ENCODE assay signal across 1 cellular context in the genomic region with DNA sequence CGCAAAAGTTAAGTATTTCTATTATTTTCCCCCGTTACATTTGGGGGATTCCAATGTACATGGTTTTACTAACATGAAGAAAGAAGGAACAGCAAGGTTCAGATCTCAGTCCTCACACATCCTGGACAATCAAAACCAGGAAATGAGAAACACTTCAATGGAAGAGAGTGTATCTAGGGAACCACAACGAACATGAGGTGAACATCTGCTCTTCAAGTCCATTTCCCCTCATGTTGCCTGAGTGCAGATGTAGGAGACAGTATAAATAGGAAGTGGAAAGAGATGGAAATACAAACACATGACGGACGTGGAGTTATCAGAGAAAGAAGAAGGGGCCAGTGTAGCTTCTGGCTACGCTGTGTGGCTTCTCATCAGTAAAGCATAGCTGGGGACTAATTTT.
TF ChIP-seq lines count a peak whose summit lies in the region.

No MANE protein-coding gene starts in this region.

TF ChIP-seq in GM23338, 12 proteins besides CTCF, POLR2A, EP300 and RAD21 (continued from another document):
- TF ChIP-seq, protein P1, sequence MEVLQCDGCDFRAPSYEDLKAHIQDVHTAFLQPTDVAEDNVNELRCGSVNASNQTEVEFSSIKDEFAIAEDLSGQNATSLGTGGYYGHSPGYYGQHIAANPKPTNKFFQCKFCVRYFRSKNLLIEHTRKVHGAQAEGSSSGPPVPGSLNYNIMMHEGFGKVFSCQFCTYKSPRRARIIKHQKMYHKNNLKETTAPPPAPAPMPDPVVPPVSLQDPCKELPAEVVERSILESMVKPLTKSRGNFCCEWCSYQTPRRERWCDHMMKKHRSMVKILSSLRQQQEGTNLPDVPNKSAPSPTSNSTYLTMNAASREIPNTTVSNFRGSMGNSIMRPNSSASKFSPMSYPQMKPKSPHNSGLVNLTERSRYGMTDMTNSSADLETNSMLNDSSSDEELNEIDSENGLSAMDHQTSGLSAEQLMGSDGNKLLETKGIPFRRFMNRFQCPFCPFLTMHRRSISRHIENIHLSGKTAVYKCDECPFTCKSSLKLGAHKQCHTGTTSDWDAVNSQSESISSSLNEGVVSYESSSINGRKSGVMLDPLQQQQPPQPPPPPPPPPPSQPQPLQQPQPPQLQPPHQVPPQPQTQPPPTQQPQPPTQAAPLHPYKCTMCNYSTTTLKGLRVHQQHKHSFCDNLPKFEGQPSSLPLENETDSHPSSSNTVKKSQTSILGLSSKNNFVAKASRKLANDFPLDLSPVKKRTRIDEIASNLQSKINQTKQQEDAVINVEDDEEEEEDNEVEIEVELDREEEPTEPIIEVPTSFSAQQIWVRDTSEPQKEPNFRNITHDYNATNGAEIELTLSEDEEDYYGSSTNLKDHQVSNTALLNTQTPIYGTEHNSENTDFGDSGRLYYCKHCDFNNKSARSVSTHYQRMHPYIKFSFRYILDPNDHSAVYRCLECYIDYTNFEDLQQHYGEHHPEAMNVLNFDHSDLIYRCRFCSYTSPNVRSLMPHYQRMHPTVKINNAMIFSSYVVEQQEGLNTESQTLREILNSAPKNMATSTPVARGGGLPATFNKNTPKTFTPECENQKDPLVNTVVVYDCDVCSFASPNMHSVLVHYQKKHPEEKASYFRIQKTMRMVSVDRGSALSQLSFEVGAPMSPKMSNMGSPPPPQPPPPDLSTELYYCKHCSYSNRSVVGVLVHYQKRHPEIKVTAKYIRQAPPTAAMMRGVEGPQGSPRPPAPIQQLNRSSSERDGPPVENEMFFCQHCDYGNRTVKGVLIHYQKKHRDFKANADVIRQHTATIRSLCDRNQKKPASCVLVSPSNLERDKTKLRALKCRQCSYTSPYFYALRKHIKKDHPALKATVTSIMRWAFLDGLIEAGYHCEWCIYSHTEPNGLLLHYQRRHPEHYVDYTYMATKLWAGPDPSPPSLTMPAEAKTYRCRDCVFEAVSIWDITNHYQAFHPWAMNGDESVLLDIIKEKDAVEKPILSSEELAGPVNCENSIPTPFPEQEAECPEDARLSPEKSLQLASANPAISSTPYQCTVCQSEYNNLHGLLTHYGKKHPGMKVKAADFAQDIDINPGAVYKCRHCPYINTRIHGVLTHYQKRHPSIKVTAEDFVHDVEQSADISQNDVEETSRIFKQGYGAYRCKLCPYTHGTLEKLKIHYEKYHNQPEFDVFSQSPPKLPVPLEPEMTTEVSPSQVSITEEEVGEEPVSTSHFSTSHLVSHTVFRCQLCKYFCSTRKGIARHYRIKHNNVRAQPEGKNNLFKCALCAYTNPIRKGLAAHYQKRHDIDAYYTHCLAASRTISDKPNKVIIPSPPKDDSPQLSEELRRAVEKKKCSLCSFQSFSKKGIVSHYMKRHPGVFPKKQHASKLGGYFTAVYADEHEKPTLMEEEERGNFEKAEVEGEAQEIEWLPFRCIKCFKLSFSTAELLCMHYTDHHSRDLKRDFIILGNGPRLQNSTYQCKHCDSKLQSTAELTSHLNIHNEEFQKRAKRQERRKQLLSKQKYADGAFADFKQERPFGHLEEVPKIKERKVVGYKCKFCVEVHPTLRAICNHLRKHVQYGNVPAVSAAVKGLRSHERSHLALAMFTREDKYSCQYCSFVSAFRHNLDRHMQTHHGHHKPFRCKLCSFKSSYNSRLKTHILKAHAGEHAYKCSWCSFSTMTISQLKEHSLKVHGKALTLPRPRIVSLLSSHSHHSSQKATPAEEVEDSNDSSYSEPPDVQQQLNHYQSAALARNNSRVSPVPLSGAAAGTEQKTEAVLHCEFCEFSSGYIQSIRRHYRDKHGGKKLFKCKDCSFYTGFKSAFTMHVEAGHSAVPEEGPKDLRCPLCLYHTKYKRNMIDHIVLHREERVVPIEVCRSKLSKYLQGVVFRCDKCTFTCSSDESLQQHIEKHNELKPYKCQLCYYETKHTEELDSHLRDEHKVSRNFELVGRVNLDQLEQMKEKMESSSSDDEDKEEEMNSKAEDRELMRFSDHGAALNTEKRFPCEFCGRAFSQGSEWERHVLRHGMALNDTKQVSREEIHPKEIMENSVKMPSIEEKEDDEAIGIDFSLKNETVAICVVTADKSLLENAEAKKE (CRISPR knock-in tag; IDR thresholded peaks at IDR 0.05): no peak
- TF ChIP-seq POLR2AphosphoS5 (IDR thresholded peaks at IDR 0.05; ENCODE audit: low read depth): no peak
- TF ChIP-seq EZH2phosphoT487 (IDR thresholded peaks at IDR 0.05; ENCODE audit: unreplicated experiment): no peak
- TF ChIP-seq STAT1 (IDR thresholded peaks at IDR 0.05; ENCODE audit: unreplicated experiment): no peak
- TF ChIP-seq ZNF114 (CRISPR knock-in tag; IDR thresholded peaks at IDR 0.05): no peak
- no peak for TF ChIP-seq ZNF331 (CRISPR knock-in tag; IDR thresholded peaks at IDR 0.05; ENCODE audit: low read depth)
- no peak for TF ChIP-seq ETS1 (IDR thresholded peaks at IDR 0.05)
- TF ChIP-seq CREB1 (CRISPR knock-in tag; IDR thresholded peaks at IDR 0.05; ENCODE audit: low read depth): no peak
